Comparison of ENCODE assay signal across 17 cellular contexts in the genomic region with DNA sequence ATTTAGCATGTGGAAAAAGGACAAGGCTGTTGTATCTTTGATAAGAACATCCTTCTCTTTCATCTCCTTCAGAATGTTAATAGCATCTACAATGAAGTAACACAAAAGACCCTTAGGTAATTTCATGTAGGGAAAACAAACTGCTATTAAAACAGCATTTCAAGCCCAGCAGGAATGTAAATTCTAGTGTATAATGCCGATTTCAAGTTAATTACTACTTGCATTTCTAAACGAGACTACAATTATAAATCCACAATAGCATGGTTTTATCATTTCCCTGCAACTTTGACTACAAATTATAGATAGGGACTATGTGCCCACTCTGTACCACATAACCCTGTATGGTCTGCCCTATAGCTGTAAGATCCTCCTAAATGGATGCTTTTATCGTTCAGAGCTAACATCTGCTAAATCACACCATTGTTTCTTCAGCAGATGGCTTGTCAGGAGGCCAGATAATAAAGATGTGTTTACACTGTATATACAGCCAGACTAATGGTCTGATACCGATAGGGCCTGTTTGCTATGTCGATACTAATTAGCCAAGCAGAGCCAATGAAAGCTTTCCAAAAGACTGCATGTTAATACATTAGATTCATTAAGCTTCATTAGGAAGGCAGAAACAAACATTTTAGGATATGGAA. TPM values are rescaled to one million over a fixed set of nuclear protein-coding genes. Genes with fewer than 3 reads are reported as not detected.
DNase-seq lines count a peak whose midpoint lies in the region; ATAC-seq and TF ChIP-seq lines count a peak whose summit lies in the region.
"Had no signal": no experiment of that assay in that cellular context is flagged by ENCODE, and none has a peak within 500 bp of the region (broad histone marks: within the 10 kb centered on the region; RNA-seq: fewer than 3 reads in every experiment).

No MANE protein-coding gene starts in this region.

- CTCF ChIA-PET in HEK293 (lab: Yijun Ruan, JAX) (interaction anchor here (0.6 to 0.7 kb wide), 4 partner anchors 38 to 403 kb away, joined by 3 to 6 read pairs (median 3); no protein-coding TSS in a partner anchor), SK-N-SH (lab: Yijun Ruan, JAX) (interaction anchor here (0.6 to 10.8 kb wide), 6 partner anchors 26 to 536 kb away, joined by 3 to 77 read pairs (median 3); no protein-coding TSS in a partner anchor)

- H3K9me3 ChIP-seq in HEK293 (ENCODE audit: control insufficient read depth, insufficient read depth, low read depth, low read length) (no peaks in the 10 kb centered on the region), SK-N-SH (no peaks in the 10 kb centered on the region), tibial artery (no peaks in the 10 kb centered on the region)
- H3K9me3 ChIP-seq: right atrium auricular region had no signal

- H3F3A ChIP-seq in SK-N-SH (replicated peaks; ENCODE audit: insufficient read depth): peaks cover 8% of the 10 kb centered on the region

- TF ChIP-seq RAD21 in SK-N-SH (IDR thresholded peaks at IDR 0.05; ENCODE audit: low read length): no peak

- 44% methylated on average over 5 of the region's 5 CpGs for WGBS in SK-N-SH (ENCODE audit: low lambda C conversion rate)

- H3K79me2 ChIP-seq in SK-N-SH (ENCODE audit: insufficient read depth): no peaks in the 10 kb centered on the region

- no peak overlapping the region for H3K4me2 ChIP-seq in SK-N-SH

- H4K20me1 ChIP-seq in SK-N-SH (ENCODE audit: insufficient read depth): no peaks in the 10 kb centered on the region

- no peak overlapping the region for H3K9ac ChIP-seq in SK-N-SH

- POLR2A ChIA-PET in HEK293 (lab: Yijun Ruan, JAX) (no interaction called here), SK-N-SH (lab: Yijun Ruan, JAX) (no interaction called here)

- H3K36me3 ChIP-seq in HEK293 (ENCODE audit: control insufficient read depth in 2 of 2, insufficient read depth in 1 of 2, low read length in 2 of 2) (peaks cover 55 to 81% of the 10 kb centered on the region in 2 experiments), SK-N-SH (replicated peaks in 1 of 2; ENCODE audit: control insufficient read depth in 1 of 2, insufficient read depth in 2 of 2, low read length in 1 of 2) (peaks cover 80 to 97% of the 10 kb centered on the region in 2 experiments), tibial artery (peaks cover 38 to 58% (median 57%) of the 10 kb centered on the region in 3 donors)

- H3K27me3 ChIP-seq in SK-N-SH (ENCODE audit: insufficient read depth) (no peaks in the 10 kb centered on the region), tibial artery (no peaks in the 10 kb centered on the region)
- H3K27me3 ChIP-seq: right atrium auricular region had no signal

- H3K4me1 ChIP-seq in HEK293 (ENCODE audit: control insufficient read depth, insufficient read depth, low read length) (no peaks in the 10 kb centered on the region), SK-N-SH (ENCODE audit: control insufficient read depth in 1 of 2, insufficient read depth in 2 of 2, low read depth in 1 of 2, low read length in 1 of 2) (peaks cover 0 to 48% of the 10 kb centered on the region in 2 experiments; a peak in 2 of 4 replicates), tibial artery (no peaks in the 10 kb centered on the region)
- H3K4me1 ChIP-seq: right atrium auricular region had no signal

- no peaks in the 10 kb centered on the region for H3K9me2 ChIP-seq in SK-N-SH

- intact Hi-C loops in tibial artery (cut with DNase I; ENCODE audit: low total_unique reads): no loop called here

- no peak overlapping the region for H3K4me3 ChIP-seq in HEK293 (ENCODE audit: low read depth, low read length)
- no peak overlapping the region for H3K4me3 ChIP-seq in SK-N-SH (ENCODE audit: low read depth in 2 of 2, low read length in 1 of 2)
- no peak overlapping the region for H3K4me3 ChIP-seq in tibial artery
- H3K4me3 ChIP-seq: right atrium auricular region had no signal

- H3K27ac ChIP-seq in HEK293 (ENCODE audit: extremely low read depth, low read depth, low read length): no peak overlapping the region
- peak overlapping the region in 1 of 2 experiments; percentile 95; a peak in 2 of 4 replicates for H3K27ac ChIP-seq in SK-N-SH (ENCODE audit: low read depth in 2 of 2, low read length in 1 of 2)
- H3K27ac ChIP-seq in tibial artery: no peak overlapping the region
- H3K27ac ChIP-seq: C4-2B, right atrium auricular region had no signal

- no peak overlapping the region for H2AFZ ChIP-seq in SK-N-SH (ENCODE audit: low read depth)

- DNase-seq in NCI-H1694 treated with DMSO at 0.1 percent for 48 hours (lab: John Stamatoyannopoulos, UW) (peak; percentile 97), SK-N-SH (peak; percentile 77), putamen (ENCODE audit: low spot score) (peak; percentile 43), GF-D8 (lab: John Stamatoyannopoulos, UW) (no peak), tibial artery (no peak)
- DNase-seq: activated CD8-positive, alpha-beta memory T cell treated with anti-CD3 and anti-CD28 coated beads, Interleukin-2, amount 50 U/mL, for 48 hours; activated naive CD8-positive, alpha-beta T cell treated with anti-CD3 and anti-CD28 coated beads, Interleukin-2, amount 50 U/mL, for 24 hours; GOT3; left ventricle myocardium superior; naive thymus-derived CD4-positive, alpha-beta T cell; stimulated activated naive CD4-positive, alpha-beta T cell treated with Interleukin-2 at 50 U/mL for 16 hours; SW 1271 had no signal

- TF ChIP-seq CTCF in HEK293 (tag by site-specific recombination; IDR thresholded peaks at IDR 0.05) (no peak), SK-N-SH (IDR thresholded peaks at IDR 0.05) (no peak), tibial artery (IDR thresholded peaks at IDR 0.05) (no peak)

- no peak for ATAC-seq in HG03196 (IDR thresholded peaks at IDR 0.05; ENCODE audit: unreplicated experiment)
- ATAC-seq: activated CD4-positive, CD25-positive, alpha-beta regulatory T cell treated with anti-CD3 and anti-CD28 coated beads, Interleukin-2, amount 50 U/mL, for 24 hours; activated naive CD8-positive, alpha-beta T cell treated with anti-CD3 and anti-CD28 coated beads, Interleukin-2, amount 50 U/mL, for 24 hours; left ventricle myocardium superior; naive thymus-derived CD4-positive, alpha-beta T cell had no signal

- peak; percentile 7 to 96; a peak in 2 of 4 replicates for TF ChIP-seq EP300 in SK-N-SH (IDR thresholded peaks at IDR 0.05; ENCODE audit: borderline replicate concordance in 1 of 2, low read depth in 1 of 2, low read length in 1 of 2)

TF ChIP-seq in HEK293, 187 proteins besides CTCF, POLR2A, EP300 and RAD21 (continues in another document):
- peak; percentile 97 for TF ChIP-seq SP7 (tag by site-specific recombination; IDR thresholded peaks at IDR 0.05)
- TF ChIP-seq, protein P1, sequence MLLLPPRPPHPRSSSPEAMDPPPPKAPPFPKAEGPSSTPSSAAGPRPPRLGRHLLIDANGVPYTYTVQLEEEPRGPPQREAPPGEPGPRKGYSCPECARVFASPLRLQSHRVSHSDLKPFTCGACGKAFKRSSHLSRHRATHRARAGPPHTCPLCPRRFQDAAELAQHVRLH (tag by site-specific recombination; IDR thresholded peaks at IDR 0.05): no peak
- TF ChIP-seq FEZF1 (tag by site-specific recombination; IDR thresholded peaks at IDR 0.05): 0 out of 2 replicates have a peak, but pooled peaks have one; percentile 8
- TF ChIP-seq ZNF521 (tag by site-specific recombination; IDR thresholded peaks at IDR 0.05): no peak
- peak; percentile 80 for TF ChIP-seq ZBTB17 (tag by site-specific recombination; IDR thresholded peaks at IDR 0.05)
- TF ChIP-seq ZNF707 (tag by site-specific recombination; IDR thresholded peaks at IDR 0.05): no peak

TF ChIP-seq in SK-N-SH, 30 proteins besides CTCF, POLR2A, EP300 and RAD21 (continues in another document):
- TF ChIP-seq, protein P2, sequence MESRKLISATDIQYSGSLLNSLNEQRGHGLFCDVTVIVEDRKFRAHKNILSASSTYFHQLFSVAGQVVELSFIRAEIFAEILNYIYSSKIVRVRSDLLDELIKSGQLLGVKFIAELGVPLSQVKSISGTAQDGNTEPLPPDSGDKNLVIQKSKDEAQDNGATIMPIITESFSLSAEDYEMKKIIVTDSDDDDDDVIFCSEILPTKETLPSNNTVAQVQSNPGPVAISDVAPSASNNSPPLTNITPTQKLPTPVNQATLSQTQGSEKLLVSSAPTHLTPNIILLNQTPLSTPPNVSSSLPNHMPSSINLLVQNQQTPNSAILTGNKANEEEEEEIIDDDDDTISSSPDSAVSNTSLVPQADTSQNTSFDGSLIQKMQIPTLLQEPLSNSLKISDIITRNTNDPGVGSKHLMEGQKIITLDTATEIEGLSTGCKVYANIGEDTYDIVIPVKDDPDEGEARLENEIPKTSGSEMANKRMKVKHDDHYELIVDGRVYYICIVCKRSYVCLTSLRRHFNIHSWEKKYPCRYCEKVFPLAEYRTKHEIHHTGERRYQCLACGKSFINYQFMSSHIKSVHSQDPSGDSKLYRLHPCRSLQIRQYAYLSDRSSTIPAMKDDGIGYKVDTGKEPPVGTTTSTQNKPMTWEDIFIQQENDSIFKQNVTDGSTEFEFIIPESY (IDR thresholded peaks at IDR 0.05; ENCODE audit: borderline replicate concordance, low read depth): no peak
- TF ChIP-seq, protein P3, sequence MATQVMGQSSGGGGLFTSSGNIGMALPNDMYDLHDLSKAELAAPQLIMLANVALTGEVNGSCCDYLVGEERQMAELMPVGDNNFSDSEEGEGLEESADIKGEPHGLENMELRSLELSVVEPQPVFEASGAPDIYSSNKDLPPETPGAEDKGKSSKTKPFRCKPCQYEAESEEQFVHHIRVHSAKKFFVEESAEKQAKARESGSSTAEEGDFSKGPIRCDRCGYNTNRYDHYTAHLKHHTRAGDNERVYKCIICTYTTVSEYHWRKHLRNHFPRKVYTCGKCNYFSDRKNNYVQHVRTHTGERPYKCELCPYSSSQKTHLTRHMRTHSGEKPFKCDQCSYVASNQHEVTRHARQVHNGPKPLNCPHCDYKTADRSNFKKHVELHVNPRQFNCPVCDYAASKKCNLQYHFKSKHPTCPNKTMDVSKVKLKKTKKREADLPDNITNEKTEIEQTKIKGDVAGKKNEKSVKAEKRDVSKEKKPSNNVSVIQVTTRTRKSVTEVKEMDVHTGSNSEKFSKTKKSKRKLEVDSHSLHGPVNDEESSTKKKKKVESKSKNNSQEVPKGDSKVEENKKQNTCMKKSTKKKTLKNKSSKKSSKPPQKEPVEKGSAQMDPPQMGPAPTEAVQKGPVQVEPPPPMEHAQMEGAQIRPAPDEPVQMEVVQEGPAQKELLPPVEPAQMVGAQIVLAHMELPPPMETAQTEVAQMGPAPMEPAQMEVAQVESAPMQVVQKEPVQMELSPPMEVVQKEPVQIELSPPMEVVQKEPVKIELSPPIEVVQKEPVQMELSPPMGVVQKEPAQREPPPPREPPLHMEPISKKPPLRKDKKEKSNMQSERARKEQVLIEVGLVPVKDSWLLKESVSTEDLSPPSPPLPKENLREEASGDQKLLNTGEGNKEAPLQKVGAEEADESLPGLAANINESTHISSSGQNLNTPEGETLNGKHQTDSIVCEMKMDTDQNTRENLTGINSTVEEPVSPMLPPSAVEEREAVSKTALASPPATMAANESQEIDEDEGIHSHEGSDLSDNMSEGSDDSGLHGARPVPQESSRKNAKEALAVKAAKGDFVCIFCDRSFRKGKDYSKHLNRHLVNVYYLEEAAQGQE (IDR thresholded peaks at IDR 0.05; ENCODE audit: low read depth, low read length): no peak
- peak; percentile 66 for TF ChIP-seq TCF12 (IDR thresholded peaks at IDR 0.05)
- TF ChIP-seq ELF1 (IDR thresholded peaks at IDR 0.05): no peak

RNA-seq across cellular contexts. Expression of a gene that starts 51.9 kb away (rescaled TPM):
- polyA plus RNA-seq in SK-N-SH (2012; rRNA removed): 31.4 and 38.8 TPM in 2 replicates
- polyA plus RNA-seq in SK-N-SH (2012; cell fraction: cytosol; rRNA removed): 44.8 and 52.2 TPM in 2 replicates
- polyA plus RNA-seq in SK-N-SH (2012; cell fraction: nucleus; rRNA removed): 33.2 and 52.7 TPM in 2 replicates

Comparison
In these comparisons a context has a peak if more than half of its experiments do, and no peak if none do; other contexts are left out.
1. DNase-seq: peak in NCI-H1694 treated with DMSO at 0.1 percent for 48 hours (single experiment), SK-N-SH (single experiment) and putamen (single experiment); none in GF-D8 (single experiment) and tibial artery (0 of 2).